7 cellular contexts compared by ENCODE assay signal in the genomic region with DNA sequence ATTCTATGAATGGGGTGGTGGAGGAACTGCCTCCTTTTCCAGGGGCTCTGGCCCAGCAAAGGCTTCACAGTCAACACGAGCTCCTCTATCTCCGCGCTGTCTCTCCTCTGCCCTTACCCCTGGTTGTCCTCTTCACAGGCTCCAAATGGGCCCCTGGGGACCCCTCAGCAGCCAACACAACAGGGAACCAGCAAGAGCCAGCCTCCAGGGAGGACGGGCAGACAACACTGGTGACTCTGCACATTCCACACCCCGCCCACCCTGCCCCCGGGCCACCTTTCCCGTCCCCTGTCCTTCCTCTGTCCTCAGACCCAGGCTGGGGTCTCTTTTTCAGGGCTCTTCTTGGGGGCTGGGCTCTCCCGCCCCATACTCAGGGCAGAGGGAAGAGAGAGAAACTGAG. TPM values are rescaled to one million over a fixed set of nuclear protein-coding genes. Genes with fewer than 3 reads are reported as not detected.
DNase-seq lines count a peak whose midpoint lies in the region; ATAC-seq and TF ChIP-seq lines count a peak whose summit lies in the region.

No MANE protein-coding gene starts in this region.

- DNase-seq in GM23338 (ENCODE audit: low spot score), result peak; percentile 64
- no peak for DNase-seq in NT2/D1 (ENCODE audit: low read depth, low spot score)
- DNase-seq in fibroblast of the aortic adventitia (ENCODE audit: low read depth), result no peak
- no peak for DNase-seq in endothelial cell (ENCODE audit: low spot score)
- no peak for DNase-seq in NOMO-1 (lab: John Stamatoyannopoulos, UW; ENCODE audit: unreplicated experiment in 2 of 2)
- no peak for DNase-seq in effector CD4-positive, alpha-beta T cell

- H3K79me2 ChIP-seq in GM23338 (replicated peaks; ENCODE audit: insufficient read depth), result no peaks in the 10 kb centered on the region

- peak; percentile 57 for ATAC-seq in GM23338

- H3K27me3 Mint-ChIP-seq in GM23338 (ENCODE audit: insufficient read depth, low read depth, poor library complexity), result peaks cover 16% of the 10 kb centered on the region
- peaks cover 8% of the 10 kb centered on the region for H3K27me3 Mint-ChIP-seq in endothelial cell (ENCODE audit: unreplicated experiment)

- peak overlapping the region; percentile 92 for H3K27ac Mint-ChIP-seq in GM23338
- no peak overlapping the region for H3K27ac Mint-ChIP-seq in endothelial cell (ENCODE audit: unreplicated experiment)

- H3K4me3 Mint-ChIP-seq in GM23338 (peak overlapping the region; percentile 47; the same call in 1 of the 3 replicates), endothelial cell (ENCODE audit: unreplicated experiment) (no peak overlapping the region)

- H3K9ac ChIP-seq in NT2/D1 (ENCODE audit: insufficient read length, low read depth), result peak overlapping the region; percentile 68
- H3K9ac ChIP-seq in rectal smooth muscle tissue (ENCODE audit: low read length), result no peak overlapping the region

- H3K4me1 ChIP-seq in GM23338 (ENCODE audit: insufficient read depth) (peaks cover 10% of the 10 kb centered on the region; the same call in 1 of the 2 replicates), NT2/D1 (ENCODE audit: insufficient read depth, insufficient read length) (peaks cover 29% of the 10 kb centered on the region), rectal smooth muscle tissue (ENCODE audit: control insufficient read depth, insufficient read depth, low read length) (no peaks in the 10 kb centered on the region)

- H3K27me3 ChIP-seq in GM23338 (ENCODE audit: insufficient read depth) (no peaks in the 10 kb centered on the region), NT2/D1 (ENCODE audit: insufficient read depth, insufficient read length) (no peaks in the 10 kb centered on the region), rectal smooth muscle tissue (ENCODE audit: control insufficient read depth, insufficient read depth, low read length) (no peaks in the 10 kb centered on the region)

- H2AFZ ChIP-seq in GM23338, result peak overlapping the region; percentile 93

- peaks cover 49% of the 10 kb centered on the region for H3K4me1 Mint-ChIP-seq in GM23338
- H3K4me1 Mint-ChIP-seq in endothelial cell (ENCODE audit: unreplicated experiment), result peaks cover 19% of the 10 kb centered on the region

- H3K4me3 ChIP-seq in GM23338 (peak overlapping the region; percentile 40; the same call in 1 of the 2 replicates), NT2/D1 (ENCODE audit: insufficient read length, low read depth) (peak overlapping the region; percentile 26), fibroblast of the aortic adventitia (ENCODE audit: low read depth, low read length) (peak overlapping the region; percentile 25), rectal smooth muscle tissue (ENCODE audit: low read length) (peak overlapping the region; percentile 14)

- H3K36me3 Mint-ChIP-seq in GM23338 (ENCODE audit: low read depth) (no peaks in the 10 kb centered on the region), endothelial cell (ENCODE audit: low read depth, unreplicated experiment) (no peaks in the 10 kb centered on the region)

- no peaks in the 10 kb centered on the region for H3F3A ChIP-seq in GM23338 (replicated peaks; ENCODE audit: low read depth)

- H3K9me3 Mint-ChIP-seq in GM23338, result no peaks in the 10 kb centered on the region
- H3K9me3 Mint-ChIP-seq in endothelial cell (ENCODE audit: unreplicated experiment), result no peaks in the 10 kb centered on the region

- H3K36me3 ChIP-seq in GM23338 (ENCODE audit: insufficient read depth) (no peaks in the 10 kb centered on the region), NT2/D1 (ENCODE audit: insufficient read depth, insufficient read length, low read length) (no peaks in the 10 kb centered on the region), rectal smooth muscle tissue (ENCODE audit: control insufficient read depth, insufficient read depth, low read length) (no peaks in the 10 kb centered on the region)

- H3K9me3 ChIP-seq in NT2/D1 (ENCODE audit: insufficient read depth, low read length), result no peaks in the 10 kb centered on the region

- TF ChIP-seq CTCF in GM23338 (conservative IDR thresholded peaks at IDR 0.05; ENCODE audit: low read depth in 2 of 2) (no peak), fibroblast of the aortic adventitia (IDR thresholded peaks at IDR 0.05; ENCODE audit: insufficient read depth, low read length) (no peak), endothelial cell (IDR thresholded peaks at IDR 0.05; ENCODE audit: unreplicated experiment) (no peak)

- H3K4me2 ChIP-seq in GM23338, result peak overlapping the region; percentile 77

- H3K27ac ChIP-seq in GM23338 (ENCODE audit: low read depth) (no peak overlapping the region), rectal smooth muscle tissue (ENCODE audit: low read depth, low read length) (no peak overlapping the region)

- no peaks in the 10 kb centered on the region; the same call in 1 of the 2 replicates for H3K9me2 ChIP-seq in GM23338 (ENCODE audit: insufficient read depth)

- no peaks in the 10 kb centered on the region for H4K20me1 ChIP-seq in GM23338 (replicated peaks; ENCODE audit: insufficient read depth)

TF ChIP-seq in GM23338, 12 proteins besides CTCF, POLR2A, EP300 and RAD21 (continues in another document):
- TF ChIP-seq ZNF462 (CRISPR knock-in tag; IDR thresholded peaks at IDR 0.05), result no peak

RNA-seq across cellular contexts. Expression of gene ETV3, which starts 17.5 kb away (rescaled TPM):
- 11.9 and 19.6 TPM in 2 replicates for total RNA-seq in GM23338 (2014; rRNA removed; shearing (Covaris generic))
- polyA plus RNA-seq in GM23338 (2016; fragmentation: Nextera tagmentation; extraction: Ambion mirVana), result 7.6 and 8.1 TPM in 2 replicates
- 10.9 and 17.0 TPM in 2 replicates for total RNA-seq in fibroblast of the aortic adventitia (ENCODE audit: low replicate concordance)
- 52.3 TPM for total RNA-seq in endothelial cell (ENCODE audit: unreplicated experiment)

RNA-seq across cellular contexts. Expression of gene ETV3L, which starts 56.0 kb away (rescaled TPM):
- not detected in 2 replicates for total RNA-seq in GM23338 (2014; rRNA removed; shearing (Covaris generic))
- polyA plus RNA-seq in GM23338 (2016; fragmentation: Nextera tagmentation; extraction: Ambion mirVana), result not detected in 2 replicates
- not detected in 2 replicates for total RNA-seq in fibroblast of the aortic adventitia (ENCODE audit: low replicate concordance)
- not detected for total RNA-seq in endothelial cell (ENCODE audit: unreplicated experiment)
